Comparison of ENCODE assay signal across 1 cellular context in the genomic region with DNA sequence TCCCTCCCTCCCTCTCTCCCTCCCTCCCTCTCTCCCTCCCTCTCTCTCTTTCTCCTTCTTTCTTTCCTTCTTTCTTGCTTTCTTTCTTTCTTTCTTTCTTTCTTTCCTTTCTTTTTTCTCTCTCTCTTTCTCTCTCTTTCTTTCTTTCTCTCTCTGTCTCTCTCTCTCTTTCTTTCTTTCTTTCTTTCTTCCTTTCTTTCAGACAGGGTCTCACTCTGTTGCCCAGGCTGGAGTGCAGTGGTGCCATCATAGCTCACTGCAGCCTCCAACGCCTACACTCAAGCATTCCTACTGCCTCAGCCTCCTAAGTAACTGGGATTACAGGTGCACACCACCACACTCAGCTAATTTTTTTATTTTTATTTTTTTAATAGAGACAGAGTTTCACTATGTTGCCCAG. TPM values are rescaled to one million over a fixed set of nuclear protein-coding genes. Genes with fewer than 3 reads are reported as not detected.
"Had no signal": no experiment of that assay in that cellular context is flagged by ENCODE, and none has a peak within 500 bp of the region (broad histone marks: within the 10 kb centered on the region; RNA-seq: fewer than 3 reads in every experiment).

No MANE protein-coding gene starts in this region.

RNA-seq across cellular contexts. Expression of a gene that starts 14.1 kb away (rescaled TPM):
- total RNA-seq: HT-29 had no signal

RNA-seq across cellular contexts. Expression of a gene that starts 42.7 kb away (rescaled TPM):
- total RNA-seq: HT-29 had no signal
